In genomic region chr12:6851153-6851920, GRCh38 we compare ENCODE assay signal across 8 cellular contexts. TPM values are rescaled to one million over a fixed set of nuclear protein-coding genes. Genes with fewer than 3 reads are reported as not detected.
DNase-seq lines count a peak whose midpoint lies in the region; ATAC-seq and TF ChIP-seq lines count a peak whose summit lies in the region.

Gene CDCA3 (minus strand): TSS chr12:6851286. CDS start chr12:6850952, 334 bp downstream.

- peak; percentile 45 for ATAC-seq in CD8-positive, alpha-beta T cell
- peak; percentile 45 for ATAC-seq in GM19467 (IDR thresholded peaks at IDR 0.05; ENCODE audit: unreplicated experiment)
- ATAC-seq in lower lobe of right lung, result peak; percentile 89

- H3K27me3 Mint-ChIP-seq in CD8-positive, alpha-beta T cell (ENCODE audit: low read depth), result no peaks in the 10 kb centered on the region

- no peaks in the 10 kb centered on the region for H3K9me3 Mint-ChIP-seq in CD8-positive, alpha-beta T cell

- no peaks in the 10 kb centered on the region for H3K27me3 ChIP-seq in CD8-positive, alpha-beta T cell (ENCODE audit: insufficient read depth, low read length)
- no peaks in the 10 kb centered on the region for H3K27me3 ChIP-seq in lower lobe of right lung (ENCODE audit: low read depth)

- peak within 1 kb of the TSS; percentile 95 for H3K4me3 Mint-ChIP-seq in CD8-positive, alpha-beta T cell

- peaks cover 20% of the 10 kb centered on the region for H3K4me1 ChIP-seq in CD8-positive, alpha-beta T cell (ENCODE audit: insufficient read depth, low read length)
- H3K4me1 ChIP-seq in lower lobe of right lung, result peaks cover 12% of the 10 kb centered on the region

- peaks cover 31% of the 10 kb centered on the region for H3K36me3 Mint-ChIP-seq in CD8-positive, alpha-beta T cell

- TF ChIP-seq CTCF in CD8-positive, alpha-beta T cell (IDR thresholded peaks at IDR 0.05), result no peak
- no peak for TF ChIP-seq CTCF in lower lobe of right lung (IDR thresholded peaks at IDR 0.05)

- peak; percentile 79 to 97 (median 90) for DNase-seq in CD8-positive, alpha-beta T cell
- DNase-seq in HS-27A (ENCODE audit: low read depth) (peak; percentile 99), NK-92 (lab: John Stamatoyannopoulos, UW; ENCODE audit: unreplicated experiment) (peak; percentile 41), lower lobe of right lung (peak; percentile 96)
- DNase-seq in activated CD8-positive, alpha-beta memory T cell treated with anti-CD3 and anti-CD28 coated beads for 1 hour (ENCODE audit: extremely low read depth in 1 of 2, low read depth in 1 of 2), result peak; percentile 80 to 84
- peak; percentile 89 for DNase-seq in effector CD4-positive, alpha-beta T cell
- DNase-seq in stimulated activated CD4-positive, alpha-beta T cell treated with anti-CD3 and anti-CD28 coated beads, TNF-alpha, amount 100 ng/mL, for 24 hours (ENCODE audit: low read depth in 3 of 3), result peak; percentile 81 to 95 (median 86)

- H3K27ac ChIP-seq in CD8-positive, alpha-beta T cell (ENCODE audit: low read depth, low read length), result peak within 1 kb of the TSS; percentile 78
- peak within 1 kb of the TSS; percentile 96 for H3K27ac ChIP-seq in lower lobe of right lung

- POLR2A ChIA-PET in CD8-positive, alpha-beta T cell (lab: Charles Lee), result interaction anchor here (0.5 to 4.8 kb wide), 24 partner anchors 10 to 381 kb away, joined by 3 to 61 read pairs (median 5); partner anchors contain the start of genes C12orf57, COPS7A, MLF2 and RNU7-1

- peaks cover 22% of the 10 kb centered on the region for H3K4me1 Mint-ChIP-seq in CD8-positive, alpha-beta T cell (ENCODE audit: low read depth)

- intact Hi-C loops in CD8-positive, alpha-beta T cell (cut with DNase I, micrococcal nuclease), result loop anchor here (1.0 to 5.0 kb wide), 5 partner anchors 17 to 336 kb away; partner anchors contain the start of genes MLF2 (in 2 of the 2), IFFO1 (in 1 of the 2), LPCAT3 (in 1 of the 2) and PEX5 (in 1 of the 2)
- intact Hi-C loops in lower lobe of right lung (cut with DNase I), result no loop called here

- H3K36me3 ChIP-seq in CD8-positive, alpha-beta T cell (ENCODE audit: insufficient read depth, low read length), result peaks cover 8% of the 10 kb centered on the region
- H3K36me3 ChIP-seq in lower lobe of right lung, result peaks cover 13% of the 10 kb centered on the region

- H3K27ac Mint-ChIP-seq in CD8-positive, alpha-beta T cell, result peak within 1 kb of the TSS; percentile 99

- peak within 1 kb of the TSS; percentile 89 for H3K4me3 ChIP-seq in CD8-positive, alpha-beta T cell (ENCODE audit: low read depth, low read length)
- peak within 1 kb of the TSS; percentile 86 for H3K4me3 ChIP-seq in lower lobe of right lung

- H3K9me3 ChIP-seq in CD8-positive, alpha-beta T cell (ENCODE audit: low read length), result no peaks in the 10 kb centered on the region
- no peaks in the 10 kb centered on the region for H3K9me3 ChIP-seq in lower lobe of right lung

- CTCF ChIA-PET in CD8-positive, alpha-beta T cell (lab: Charles Lee), result interaction anchor here (1.4 to 7.2 kb wide), 10 partner anchors 9 to 99 kb away, joined by 3 to 126 read pairs (median 6); partner anchors contain the start of genes MLF2, SPSB2 and TPI1

RNA-seq across cellular contexts. Expression of gene CDCA3, which starts in this region (rescaled TPM):
- under 1 TPM; 0.61 to 0.92 TPM for total RNA-seq in CD8-positive, alpha-beta T cell
- total RNA-seq in lower lobe of right lung, result 2.9 TPM

Comparison
In these comparisons a context has a peak if more than half of its experiments do, and no peak if none do; other contexts are left out.
1. Peak in every context shown above with its lines: DNase-seq, ATAC-seq, H3K4me3 ChIP-seq and H3K27ac ChIP-seq.
2. Peak in DNase-seq, ATAC-seq, H3K4me3 ChIP-seq and H3K27ac ChIP-seq in CD8-positive, alpha-beta T cell; RNA of the gene not detected or under 1 TPM.
3. DNase-seq: peak in every context shown above with its lines; median percentile 99 in HS-27A; 96 in lower lobe of right lung; 90 in CD8-positive, alpha-beta T cell; 89 in effector CD4-positive, alpha-beta T cell; 86 in stimulated activated CD4-positive, alpha-beta T cell treated with anti-CD3 and anti-CD28 coated beads, TNF-alpha, amount 100 ng/mL, for 24 hours; 82 in activated CD8-positive, alpha-beta memory T cell treated with anti-CD3 and anti-CD28 coated beads for 1 hour; 41 in NK-92.